ENCODE assay signal across 19 cellular contexts in the genomic region with DNA sequence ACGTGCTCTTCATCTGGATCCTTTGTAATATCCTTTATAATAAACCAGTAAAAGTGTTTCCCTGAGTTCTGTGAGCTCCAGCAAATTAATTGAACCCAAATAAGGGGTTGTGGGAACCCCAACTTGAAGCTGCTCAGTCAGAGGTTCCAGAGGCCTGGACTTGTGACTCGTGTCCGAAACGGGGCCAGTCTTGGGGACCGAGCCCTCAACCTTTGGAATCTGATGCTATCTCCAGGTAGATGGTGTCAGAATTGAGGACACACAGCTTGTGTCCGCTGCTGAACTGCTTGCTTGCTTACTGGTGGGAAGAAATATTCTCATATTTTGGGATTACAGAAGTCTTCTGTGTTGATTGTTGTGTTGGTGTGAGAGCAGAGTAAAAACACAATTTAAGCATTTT.
"Had no signal": no experiment of that assay in that cellular context is flagged by ENCODE, and none has a peak within 500 bp of the region (broad histone marks: within the 10 kb centered on the region; RNA-seq: fewer than 3 reads in every experiment).

No MANE protein-coding gene starts in this region.

- H3K79me2 ChIP-seq: parathyroid adenoma had no signal

- H3K9me3 Mint-ChIP-seq: activated B cell treated with CpG ODN at 0.5 μM for 24 hours; activated CD4-positive, alpha-beta memory T cell treated with anti-CD3 and anti-CD28 coated beads, Interleukin-2, amount 10 ng/mL, durations not matched to agents 7 days and 5 days; activated naive CD8-positive, alpha-beta T cell treated with anti-CD3 and anti-CD28 coated beads, Interleukin-2, amount 10 ng/mL, durations not matched to agents 7 days and 5 days; brain; naive B cell; stimulated activated naive B cell treated with anti-CD40 and anti-IgM and Interleukin-4, amounts not matched to agents 10 μg/mL and 1 μg/mL and 100 μg/mL, for 72 hours had no signal

- H3K27ac Mint-ChIP-seq: activated B cell treated with CpG ODN at 0.5 μM for 24 hours; activated CD4-positive, alpha-beta memory T cell treated with anti-CD3 and anti-CD28 coated beads, Interleukin-2, amount 10 ng/mL, durations not matched to agents 7 days and 5 days; activated CD8-positive, alpha-beta memory T cell treated with anti-CD3 and anti-CD28 coated beads, Interleukin-2, amount 10 ng/mL, durations not matched to agents 7 days and 5 days; activated naive CD8-positive, alpha-beta T cell treated with anti-CD3 and anti-CD28 coated beads, Interleukin-2, amount 10 ng/mL, durations not matched to agents 7 days and 5 days; brain; naive B cell; stimulated activated naive B cell treated with anti-CD40 and anti-IgM and Interleukin-4, amounts not matched to agents 10 μg/mL and 1 μg/mL and 100 μg/mL, for 72 hours; T-cell had no signal

- H3K4me1 ChIP-seq: parathyroid adenoma had no signal

- H3K9me3 ChIP-seq: gastrocnemius medialis, heart left ventricle, neutrophil, thoracic aorta had no signal

- H3K9ac ChIP-seq: parathyroid adenoma had no signal

- H3K4me3 Mint-ChIP-seq: activated B cell treated with CpG ODN at 0.5 μM for 24 hours; activated CD4-positive, alpha-beta memory T cell treated with anti-CD3 and anti-CD28 coated beads, Interleukin-2, amount 10 ng/mL, durations not matched to agents 7 days and 5 days; activated CD8-positive, alpha-beta memory T cell treated with anti-CD3 and anti-CD28 coated beads, Interleukin-2, amount 10 ng/mL, durations not matched to agents 7 days and 5 days; activated naive CD8-positive, alpha-beta T cell treated with anti-CD3 and anti-CD28 coated beads, Interleukin-2, amount 10 ng/mL, durations not matched to agents 7 days and 5 days; brain; naive B cell; stimulated activated naive B cell treated with anti-CD40 and anti-IgM and Interleukin-4, amounts not matched to agents 10 μg/mL and 1 μg/mL and 100 μg/mL, for 72 hours had no signal

- H3K27me3 Mint-ChIP-seq: activated B cell treated with CpG ODN at 0.5 μM for 24 hours; activated CD4-positive, alpha-beta memory T cell treated with anti-CD3 and anti-CD28 coated beads, Interleukin-2, amount 10 ng/mL, durations not matched to agents 7 days and 5 days; activated CD8-positive, alpha-beta memory T cell treated with anti-CD3 and anti-CD28 coated beads, Interleukin-2, amount 10 ng/mL, durations not matched to agents 7 days and 5 days; activated naive CD8-positive, alpha-beta T cell treated with anti-CD3 and anti-CD28 coated beads, Interleukin-2, amount 10 ng/mL, durations not matched to agents 7 days and 5 days; T-cell had no signal

- H2AFZ ChIP-seq: parathyroid adenoma had no signal

- H3K36me3 ChIP-seq: gastrocnemius medialis, heart left ventricle, neutrophil, thoracic aorta had no signal

- H3K27me3 ChIP-seq: gastrocnemius medialis, heart left ventricle, neutrophil had no signal

- H3K4me3 ChIP-seq: gastrocnemius medialis, heart left ventricle, lung, thoracic aorta had no signal

- ATAC-seq: activated CD8-positive, alpha-beta memory T cell treated with anti-CD3 and anti-CD28 coated beads, Interleukin-2, amount 10 ng/mL, durations not matched to agents 7 days and 5 days; gastrocnemius medialis; heart left ventricle; left lobe of liver; sciatic nerve; stimulated activated naive B cell treated with anti-CD40 and anti-IgM and Interleukin-4, amounts not matched to agents 10 μg/mL and 1 μg/mL and 100 μg/mL, for 72 hours had no signal

- H3K4me1 Mint-ChIP-seq: activated B cell treated with CpG ODN at 0.5 μM for 24 hours had no signal

- H3K27ac ChIP-seq: gastrocnemius medialis, neutrophil, parathyroid adenoma, thoracic aorta had no signal

- H3K36me3 Mint-ChIP-seq: activated CD8-positive, alpha-beta memory T cell treated with anti-CD3 and anti-CD28 coated beads, Interleukin-2, amount 10 ng/mL, durations not matched to agents 7 days and 5 days; activated naive CD8-positive, alpha-beta T cell treated with anti-CD3 and anti-CD28 coated beads, Interleukin-2, amount 10 ng/mL, durations not matched to agents 7 days and 5 days; brain; naive B cell; stimulated activated naive B cell treated with anti-CD40 and anti-IgM and Interleukin-4, amounts not matched to agents 10 μg/mL and 1 μg/mL and 100 μg/mL, for 72 hours; T-cell had no signal

- DNase-seq: activated B cell treated with CpG ODN at 0.5 μM for 24 hours; activated CD4-positive, alpha-beta memory T cell treated with anti-CD3 and anti-CD28 coated beads, Interleukin-2, amount 10 ng/mL, durations not matched to agents 7 days and 5 days; activated CD4-positive, alpha-beta T cell treated with anti-CD3 and anti-CD28 coated beads for 48 hours; activated CD8-positive, alpha-beta memory T cell treated with anti-CD3 and anti-CD28 coated beads, Interleukin-2, amount 10 ng/mL, durations not matched to agents 7 days and 5 days; activated naive CD8-positive, alpha-beta T cell treated with anti-CD3 and anti-CD28 coated beads, Interleukin-2, amount 10 ng/mL, durations not matched to agents 7 days and 5 days; caudate nucleus; gastrocnemius medialis; heart left ventricle; kidney; naive B cell; stimulated activated naive B cell treated with anti-CD40 and anti-IgM and Interleukin-4, amounts not matched to agents 10 μg/mL and 1 μg/mL and 100 μg/mL, for 72 hours; T-cell had no signal
